Comparison of ENCODE assay signal across 20 cellular contexts in the genomic region with DNA sequence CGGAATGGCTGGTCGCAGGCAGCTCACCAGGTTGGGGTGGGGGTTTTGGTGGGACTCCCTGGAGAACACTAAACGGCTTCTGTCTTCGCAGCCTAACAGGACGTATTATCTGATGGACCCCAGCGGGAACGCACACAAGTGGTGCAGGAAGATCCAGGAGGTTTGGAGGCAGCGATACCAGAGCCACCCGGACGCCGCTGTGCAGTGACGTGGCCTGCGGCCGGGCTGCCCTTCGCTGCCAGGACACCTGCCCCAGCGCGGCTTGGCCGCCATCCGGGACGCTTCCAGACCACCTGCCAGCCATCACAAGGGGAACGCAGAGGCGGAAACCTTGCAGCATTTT. TPM values are rescaled to one million over a fixed set of nuclear protein-coding genes. Genes with fewer than 3 reads are reported as not detected.
DNase-seq lines count a peak whose midpoint lies in the region; ATAC-seq, FAIRE-seq and TF ChIP-seq lines count a peak whose summit lies in the region.
"Had no signal": no experiment of that assay in that cellular context is flagged by ENCODE, and none has a peak within 500 bp of the region (broad histone marks: within the 10 kb centered on the region; RNA-seq: fewer than 3 reads in every experiment).

No MANE protein-coding gene starts in this region.

- ATAC-seq in activated CD8-positive, alpha-beta memory T cell treated with anti-CD3 and anti-CD28 coated beads, Interleukin-2, amount 10 ng/mL, durations not matched to agents 7 days and 5 days = no peak
- ATAC-seq in GM12878 = no peak
- no peak for ATAC-seq in activated T-cell treated with anti-CD3 and anti-CD28 coated beads, Interleukin-2, amount 50 U/mL, for 4 hours
- ATAC-seq: CD8-positive, alpha-beta T cell; GM23338 had no signal

- TF ChIP-seq POLR2A in GM12878 (IDR thresholded peaks at IDR 0.05; ENCODE audit: low read depth, low read length) (no peak), spleen (IDR thresholded peaks at IDR 0.05) (no peak)

- H3K79me2 ChIP-seq in GM12878 (ENCODE audit: control insufficient read depth, insufficient read depth, low read length) = no peaks in the 10 kb centered on the region

- RAD21 ChIA-PET in GM12878 (lab: Charles Lee; ENCODE audit: unreplicated experiment) = no interaction called here

- H3K4me3 ChIP-seq in GM12878 = no peak overlapping the region
- no peak overlapping the region for H3K4me3 ChIP-seq in spleen
- H3K4me3 ChIP-seq in CD8-positive, alpha-beta memory T cell (ENCODE audit: low read length) = no peak overlapping the region
- H3K4me3 ChIP-seq: GM23338, PC-9 had no signal

- CTCF ChIA-PET in activated CD8-positive, alpha-beta memory T cell treated with anti-CD3 and anti-CD28 coated beads, Interleukin-2, amount 10 ng/mL, durations not matched to agents 7 days and 5 days (lab: Charles Lee) = no interaction called here
- CTCF ChIA-PET in GM12878 (lab: Yijun Ruan, JAX) = no interaction called here
- CTCF ChIA-PET in CD8-positive, alpha-beta memory T cell (lab: Charles Lee) = no interaction called here

- no peak overlapping the region for H3K4me2 ChIP-seq in GM12878 (ENCODE audit: control insufficient read depth, insufficient read depth)
- H3K4me2 ChIP-seq: GM23338, PC-9 had no signal

- H3K27me3 ChIP-seq in GM12878 (replicated peaks in 1 of 2; ENCODE audit: control insufficient read depth in 2 of 2, insufficient read depth in 2 of 2, low read length in 1 of 2) (no peaks in the 10 kb centered on the region), spleen (replicated peaks in 1 of 7) (no peaks in the 10 kb centered on the region)
- H3K27me3 ChIP-seq in CD8-positive, alpha-beta memory T cell (ENCODE audit: insufficient read depth, low read length, poor library complexity, severe bottlenecking) = no peaks in the 10 kb centered on the region
- H3K27me3 ChIP-seq: BE2C had no signal

- FAIRE-seq in GM12878 (lab: Jason Lieb, UNC) = no peak
- FAIRE-seq: D721Med had no signal

- H3K4me3 Mint-ChIP-seq in activated CD8-positive, alpha-beta memory T cell treated with anti-CD3 and anti-CD28 coated beads, Interleukin-2, amount 10 ng/mL, durations not matched to agents 7 days and 5 days = no peak overlapping the region
- H3K4me3 Mint-ChIP-seq in neural crest cell = no peak overlapping the region
- H3K4me3 Mint-ChIP-seq in activated T-cell treated with anti-CD3 and anti-CD28 coated beads, Interleukin-2, amount 50 U/mL, for 4 hours = no peak overlapping the region
- H3K4me3 Mint-ChIP-seq in CD8-positive, alpha-beta memory T cell = no peak overlapping the region
- H3K4me3 Mint-ChIP-seq: CD8-positive, alpha-beta T cell; GM23338 had no signal

- H3K27ac Mint-ChIP-seq in activated CD8-positive, alpha-beta memory T cell treated with anti-CD3 and anti-CD28 coated beads, Interleukin-2, amount 10 ng/mL, durations not matched to agents 7 days and 5 days = no peak overlapping the region
- H3K27ac Mint-ChIP-seq in neural crest cell (ENCODE audit: unreplicated experiment) = peak overlapping the region; percentile 19
- H3K27ac Mint-ChIP-seq in CD8-positive, alpha-beta memory T cell = no peak overlapping the region
- H3K27ac Mint-ChIP-seq: CD8-positive, alpha-beta T cell; GM23338 had no signal

- peaks cover 4% of the 10 kb centered on the region for H3K4me1 ChIP-seq in GM12878 (ENCODE audit: control insufficient read depth, insufficient read depth, low read length)
- peaks cover 0 to 25% (median 2%) of the 10 kb centered on the region in 6 donors for H3K4me1 ChIP-seq in spleen
- no peaks in the 10 kb centered on the region for H3K4me1 ChIP-seq in CD8-positive, alpha-beta memory T cell (ENCODE audit: insufficient read depth, low read length)

- SMC1A ChIA-PET in GM12878 (lab: Charles Lee; ENCODE audit: uncharacterized antibody, unreplicated experiment) = no interaction called here

- no peak overlapping the region for H3K27ac ChIP-seq in GM12878 (ENCODE audit: control insufficient read depth, insufficient read depth)
- no peak overlapping the region for H3K27ac ChIP-seq in spleen
- no peak overlapping the region for H3K27ac ChIP-seq in CD8-positive, alpha-beta memory T cell (ENCODE audit: low read depth, low read length)
- H3K27ac ChIP-seq: PC-9 had no signal

- TSS peak; percentile 10 for BruUV-seq in GM12878 (replicated peaks; lab: Mats Ljungman, UMichigan)

- H3K9ac ChIP-seq in GM12878 (ENCODE audit: control insufficient read depth, insufficient read depth, low read length) = no peak overlapping the region

- DNase-seq in activated CD8-positive, alpha-beta memory T cell treated with anti-CD3 and anti-CD28 coated beads, Interleukin-2, amount 10 ng/mL, durations not matched to agents 7 days and 5 days = peak; percentile 34
- DNase-seq in activated CD8-positive, alpha-beta memory T cell treated with anti-CD3 and anti-CD28 coated beads for 24 hours = no peak
- no peak for DNase-seq in GM12878 (ENCODE audit: low read depth, low spot score)
- no peak for DNase-seq in neural crest cell (ENCODE audit: low read depth, low spot score)
- DNase-seq in spleen = peak; percentile 47
- DNase-seq in activated T-cell treated with anti-CD3 and anti-CD28 coated beads, Interleukin-2, amount 50 U/mL, for 4 hours = no peak
- no peak for DNase-seq in CD8-positive, alpha-beta memory T cell
- no peak for DNase-seq in activated naive CD4-positive, alpha-beta T cell (lab: John Stamatoyannopoulos, UW)
- DNase-seq: 8988T; BE2C; CD8-positive, alpha-beta T cell; DMS79; KBM-7; NCI-H1417 treated with DMSO at 0.1 percent for 48 hours; NCI-H1930; NCI-H2171 treated with DMSO at 0.1 percent for 48 hours; NCI-H774; PC-9 had no signal

- intact Hi-C loops in GM12878 (cut with micrococcal nuclease; ENCODE audit: unreplicated experiment) (no loop called here), spleen (cut with DNase I; ENCODE audit: low total_unique reads) (no loop called here)

- H3K4me1 Mint-ChIP-seq in activated CD8-positive, alpha-beta memory T cell treated with anti-CD3 and anti-CD28 coated beads, Interleukin-2, amount 10 ng/mL, durations not matched to agents 7 days and 5 days = peaks cover 23% of the 10 kb centered on the region
- peaks cover 13% of the 10 kb centered on the region for H3K4me1 Mint-ChIP-seq in neural crest cell
- H3K4me1 Mint-ChIP-seq in activated T-cell treated with anti-CD3 and anti-CD28 coated beads, Interleukin-2, amount 50 U/mL, for 4 hours (ENCODE audit: low read depth) = peaks cover 17% of the 10 kb centered on the region
- H3K4me1 Mint-ChIP-seq in CD8-positive, alpha-beta memory T cell = peaks cover 9 to 13% (median 12%) of the 10 kb centered on the region in 3 donors
- H3K4me1 Mint-ChIP-seq: GM23338 had no signal

- 94% methylated on average over 19 of the region's 22 CpGs for WGBS in GM12878 (ENCODE audit: insufficient coverage, insufficient replicate concordance, low lambda C conversion rate, missing lambda C conversion rate)
- WGBS in spleen, 5 donors = 94 to 97% (median 96%) methylated on average over 18 to 22 of the region's 22 CpGs

- H3K27me3 Mint-ChIP-seq in activated CD8-positive, alpha-beta memory T cell treated with anti-CD3 and anti-CD28 coated beads, Interleukin-2, amount 10 ng/mL, durations not matched to agents 7 days and 5 days = no peaks in the 10 kb centered on the region
- no peaks in the 10 kb centered on the region for H3K27me3 Mint-ChIP-seq in neural crest cell (ENCODE audit: low read depth)
- no peaks in the 10 kb centered on the region for H3K27me3 Mint-ChIP-seq in activated T-cell treated with anti-CD3 and anti-CD28 coated beads, Interleukin-2, amount 50 U/mL, for 4 hours (ENCODE audit: low read depth)
- no peaks in the 10 kb centered on the region for H3K27me3 Mint-ChIP-seq in CD8-positive, alpha-beta memory T cell

- in situ Hi-C loops in GM12878 (cut with MboI) = loop anchor here (5.0 kb wide), 1 partner anchor 60 kb away; the partner anchor contains the start of gene PDPK1

- H2AFZ ChIP-seq in GM12878 (ENCODE audit: control insufficient read depth, low read depth, low read length) = no peak overlapping the region
- H2AFZ ChIP-seq: GM23338, PC-9 had no signal

- H3K36me3 ChIP-seq in GM12878 (ENCODE audit: control insufficient read depth in 2 of 2, insufficient read depth in 2 of 2, low read length in 1 of 2) (peaks cover 14 to 16% of the 10 kb centered on the region in 2 experiments; a peak in 3 of 4 replicates), spleen (peaks cover 2 to 77% (median 42%) of the 10 kb centered on the region in 6 donors)
- no peaks in the 10 kb centered on the region for H3K36me3 ChIP-seq in CD8-positive, alpha-beta memory T cell (ENCODE audit: insufficient read depth, low read length)

- no peaks in the 10 kb centered on the region for H4K20me1 ChIP-seq in GM12878 (ENCODE audit: control insufficient read depth, insufficient read depth)

- peaks cover 6% of the 10 kb centered on the region for H3K36me3 Mint-ChIP-seq in activated CD8-positive, alpha-beta memory T cell treated with anti-CD3 and anti-CD28 coated beads, Interleukin-2, amount 10 ng/mL, durations not matched to agents 7 days and 5 days
- H3K36me3 Mint-ChIP-seq in neural crest cell (ENCODE audit: low read depth) = no peaks in the 10 kb centered on the region
- H3K36me3 Mint-ChIP-seq in activated T-cell treated with anti-CD3 and anti-CD28 coated beads, Interleukin-2, amount 50 U/mL, for 4 hours (ENCODE audit: insufficient read depth) = peaks cover 8% of the 10 kb centered on the region
- peaks cover 0 to 57% (median 1%) of the 10 kb centered on the region in 3 donors for H3K36me3 Mint-ChIP-seq in CD8-positive, alpha-beta memory T cell

- TF ChIP-seq RAD21 in GM12878 (IDR thresholded peaks at IDR 0.05; ENCODE audit: insufficient read depth, low read depth, low read length) = no peak

- H3K9me3 ChIP-seq in GM12878 (replicated peaks; ENCODE audit: control insufficient read depth, insufficient read depth, low read length) (no peaks in the 10 kb centered on the region), spleen (no peaks in the 10 kb centered on the region)
- no peaks in the 10 kb centered on the region for H3K9me3 ChIP-seq in CD8-positive, alpha-beta memory T cell (ENCODE audit: low read length)
- H3K9me3 ChIP-seq: BE2C had no signal

- no peaks in the 10 kb centered on the region for H3K9me3 Mint-ChIP-seq in activated CD8-positive, alpha-beta memory T cell treated with anti-CD3 and anti-CD28 coated beads, Interleukin-2, amount 10 ng/mL, durations not matched to agents 7 days and 5 days (ENCODE audit: low read depth)
- H3K9me3 Mint-ChIP-seq in neural crest cell = no peaks in the 10 kb centered on the region
- H3K9me3 Mint-ChIP-seq in activated T-cell treated with anti-CD3 and anti-CD28 coated beads, Interleukin-2, amount 50 U/mL, for 4 hours = no peaks in the 10 kb centered on the region
- H3K9me3 Mint-ChIP-seq in CD8-positive, alpha-beta memory T cell = no peaks in the 10 kb centered on the region
- H3K9me3 Mint-ChIP-seq: CD8-positive, alpha-beta T cell; GM23338 had no signal

- TF ChIP-seq CTCF in GM12878 (IDR thresholded peaks at IDR 0.05 in 2 of 3, conservative IDR thresholded peaks at IDR 0.05 in 1 of 3; ENCODE audit: control insufficient read depth in 2 of 3, extremely low read depth in 1 of 3, insufficient read depth in 1 of 3, low read depth in 3 of 3, low read length in 3 of 3) (no peak), neural crest cell (conservative IDR thresholded peaks at IDR 0.05) (no peak), spleen (IDR thresholded peaks at IDR 0.05 in 8 of 11, conservative IDR thresholded peaks at IDR 0.05 in 3 of 11) (no peak)

- POLR2A ChIA-PET in GM12878 (lab: Charles Lee) = no interaction called here
- POLR2A ChIA-PET in CD8-positive, alpha-beta memory T cell (lab: Charles Lee) = no interaction called here

- TF ChIP-seq EP300 in GM12878 (IDR thresholded peaks at IDR 0.05; ENCODE audit: borderline replicate concordance in 1 of 2, control insufficient read depth in 1 of 2, low read depth in 2 of 2, low read length in 2 of 2) = no peak

RNA-seq across cellular contexts. Expression of gene PDPK1, which starts 59.7 kb away (rescaled TPM):
- 10 to 100 TPM; 40.3 to 45.1 TPM for total RNA-seq in activated CD8-positive, alpha-beta memory T cell treated with anti-CD3 and anti-CD28 coated beads, Interleukin-2, amount 10 ng/mL, durations not matched to agents 7 days and 5 days
- 62.9 and 66.4 TPM in 2 replicates for total RNA-seq in GM12878 (2013; cell fraction: nucleolus; rRNA removed)
- total RNA-seq in GM12878 (2014; rRNA removed) = 18.2 and 22.7 TPM in 2 replicates
- total RNA-seq in GM12878 (2014; rRNA removed; fragmentation: Illumina TruSeq; extraction: Trizol) = 15.8 and 18.0 TPM in 2 replicates
- 35.7 and 39.0 TPM in 2 replicates for total RNA-seq in GM12878 (2021)
- polyA plus RNA-seq in GM12878 (2011; ENCODE audit: low read depth) = 11.0 TPM
- polyA plus RNA-seq in GM12878 (2011; rRNA removed) = 40.1 and 41.3 TPM in 2 replicates
- 30.9 and 33.6 TPM in 2 replicates for polyA plus RNA-seq in GM12878 (2011; cell fraction: cytosol; rRNA removed)
- 45.6 and 48.6 TPM in 2 replicates for polyA plus RNA-seq in GM12878 (2011; cell fraction: nucleus; rRNA removed)
- polyA plus RNA-seq in GM12878 (2012) = 15.1 and 19.1 TPM in 2 replicates
- 31.6 and 38.5 TPM in 2 replicates for polyA plus RNA-seq in GM12878 (2014; fragmentation: Illumina TruSeq; extraction: Trizol)
- polyA plus RNA-seq in GM12878 (2014; fragmentation: Nextera tagmentation; extraction: Ambion mirVana) = 1 to 10 TPM; 3.9 to 5.2 TPM
- polyA plus RNA-seq in GM12878 (2014; rRNA removed) = 24.7 and 25.5 TPM in 2 replicates
- polyA plus RNA-seq in GM12878 (2016; fragmentation: Nextera tagmentation; extraction: Ambion mirVana) = 10 to 100 TPM; 26.3 to 30.8 TPM
- polyA minus RNA-seq in GM12878 (2011; rRNA and poly(A)+ RNA removed) = 46.2 and 54.6 TPM in 2 replicates
- 11.4 and 16.6 TPM in 2 replicates for polyA minus RNA-seq in GM12878 (2011; cell fraction: cytosol; rRNA and poly(A)+ RNA removed)
- polyA minus RNA-seq in GM12878 (2011; cell fraction: nucleus; rRNA and poly(A)+ RNA removed) = 18.3 and 23.6 TPM in 2 replicates
- total RNA-seq in neural crest cell = 34.2 and 37.5 TPM in 2 replicates
- total RNA-seq in spleen = 10 to 100 TPM; 39.5 to 74.5 (median 56.8) TPM
- 10 to 100 TPM in 1 of 3 donors, 1 to 10 TPM in 2; 6.2 to 15.5 (median 6.2) TPM for polyA plus RNA-seq in spleen
- total RNA-seq in activated T-cell treated with anti-CD3 and anti-CD28 coated beads, Interleukin-2, amount 50 U/mL, for 4 hours = 10 to 100 TPM; 47.1 to 55.3 (median 54.3) TPM
- total RNA-seq in CD8-positive, alpha-beta memory T cell = 10 to 100 TPM; 56.8 to 58.5 TPM
- polyA plus RNA-seq in CD8-positive, alpha-beta memory T cell = 46.2 TPM

Comparison
In these comparisons a context has a peak if more than half of its experiments do, and no peak if none do; other contexts are left out.
1. DNase-seq: peak in activated CD8-positive, alpha-beta memory T cell treated with anti-CD3 and anti-CD28 coated beads, Interleukin-2, amount 10 ng/mL, durations not matched to agents 7 days and 5 days (single experiment) and spleen (single experiment); none in activated CD8-positive, alpha-beta memory T cell treated with anti-CD3 and anti-CD28 coated beads for 24 hours (single experiment), GM12878 (single experiment), neural crest cell (single experiment), activated T-cell treated with anti-CD3 and anti-CD28 coated beads, Interleukin-2, amount 50 U/mL, for 4 hours (single experiment), CD8-positive, alpha-beta memory T cell (0 of 5) and activated naive CD4-positive, alpha-beta T cell (0 of 4).